In the genomic region with DNA sequence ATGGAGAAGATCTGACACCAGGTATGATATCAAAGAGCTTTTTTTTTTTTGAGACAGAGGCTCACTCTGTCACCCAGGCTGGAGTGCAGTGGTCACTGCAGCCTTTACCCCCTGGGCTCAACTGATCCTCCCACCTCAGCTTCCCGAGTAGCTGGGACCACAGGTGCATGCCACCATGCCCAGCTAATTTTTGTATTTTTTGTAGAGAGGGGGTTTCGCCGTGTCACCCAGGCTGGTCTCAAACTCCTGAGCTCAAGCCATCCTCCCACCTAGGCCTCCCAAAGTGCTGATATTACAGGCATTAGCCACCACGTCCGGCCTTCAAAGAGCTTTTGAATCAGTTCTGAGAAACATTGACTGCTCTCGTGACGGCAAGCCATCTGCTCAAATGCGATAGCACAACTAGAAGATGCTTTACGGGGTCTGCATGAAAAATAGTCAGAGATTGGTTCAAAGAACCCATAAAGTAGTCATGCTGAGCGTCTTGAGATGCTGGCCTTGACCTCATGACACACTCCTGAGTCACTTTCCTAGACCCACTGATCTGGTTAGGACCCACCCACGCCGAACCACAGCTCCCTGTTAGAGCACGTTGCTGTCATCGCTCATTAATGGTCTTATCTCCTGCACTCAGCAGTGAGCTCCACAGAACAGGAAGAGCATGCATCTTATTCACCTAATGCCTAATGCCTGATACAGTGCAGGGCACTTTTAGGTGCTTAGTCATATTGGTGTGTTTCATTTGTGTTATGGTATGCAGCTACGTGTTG, we compare ENCODE assay signal across 1 cellular context.
TF ChIP-seq lines count a peak whose summit lies in the region.

No MANE protein-coding gene starts in this region.

TF ChIP-seq in K562, 482 proteins besides CTCF, POLR2A, EP300 and RAD21 (continued from another document and continues in another):
- TF ChIP-seq HNRNPLL (IDR thresholded peaks at IDR 0.05; ENCODE audit: low read depth, low read length, poor library complexity, severe bottlenecking) (no peak), ZFX (CRISPR knock-in tag; IDR thresholded peaks at IDR 0.05) (peak; percentile 56; the same call in 1 of the 2 replicates), ZBTB1 (CRISPR knock-in tag; IDR thresholded peaks at IDR 0.05; ENCODE audit: borderline replicate concordance, low read depth) (no peak; the same call in 1 of the 2 replicates), MCM5 (IDR thresholded peaks at IDR 0.05; ENCODE audit: low read depth) (no peak), PCBP1 (IDR thresholded peaks at IDR 0.05; ENCODE audit: low read depth, low read length, poor library complexity, severe bottlenecking) (no peak), ILF3 (IDR thresholded peaks at IDR 0.05; ENCODE audit: borderline replicate concordance) (no peak), GTF2A2 (tag; IDR thresholded peaks at IDR 0.05) (no peak), ZNF778 (CRISPR knock-in tag; IDR thresholded peaks at IDR 0.05) (no peak), GATAD2B (IDR thresholded peaks at IDR 0.05; ENCODE audit: borderline replicate concordance) (peak; percentile 75), PHB (CRISPR knock-in tag; IDR thresholded peaks at IDR 0.05) (no peak), ZNF445 (CRISPR knock-in tag; IDR thresholded peaks at IDR 0.05; ENCODE audit: low read depth) (no peak), PCBP2 (IDR thresholded peaks at IDR 0.05; ENCODE audit: low read depth, low read length, poor library complexity, severe bottlenecking) (no peak), ZNF589 (CRISPR knock-in tag; IDR thresholded peaks at IDR 0.05; ENCODE audit: low read depth) (peak; percentile 94), RBM17 (IDR thresholded peaks at IDR 0.05; ENCODE audit: borderline replicate concordance, low read depth, low read length) (no peak), GATAD2A (IDR thresholded peaks at IDR 0.05) (peak; percentile 93), RCOR1 (IDR thresholded peaks at IDR 0.05; ENCODE audit: borderline replicate concordance in 1 of 2, low read depth in 2 of 2, low read length in 2 of 2) (peak; percentile 97 to 98), HNRNPH1 (optimal IDR thresholded peaks at IDR 0.05; ENCODE audit: low read depth, low read length) (no peak), TAL1 (IDR thresholded peaks at IDR 0.05) (peak; percentile 98), L3MBTL2 (IDR thresholded peaks at IDR 0.05) (peak; percentile 84), ZSCAN32 (CRISPR knock-in tag; IDR thresholded peaks at IDR 0.05) (no peak), MCM7 (IDR thresholded peaks at IDR 0.05) (peak in 1 of 2 experiments; percentile 99; a peak in 2 of 4 replicates), RNF2 (IDR thresholded peaks at IDR 0.05) (peak; percentile 99), CHD4 (IDR thresholded peaks at IDR 0.05; ENCODE audit: insufficient read depth, insufficient replicate concordance, low read depth, low read length, poor library complexity, severe bottlenecking) (no peak), PURB (CRISPR knock-in tag; IDR thresholded peaks at IDR 0.05; ENCODE audit: low read depth) (no peak), SRF (CRISPR knock-in tag; IDR thresholded peaks at IDR 0.05) (peak in 1 of 2 experiments; percentile 58; a peak in 1 of 4 replicates), NR3C1 (CRISPR knock-in tag; IDR thresholded peaks at IDR 0.05) (no peak), CCAR2 (IDR thresholded peaks at IDR 0.05; ENCODE audit: low read depth, low read length) (0 out of 2 replicates have a peak, but pooled peaks have one; percentile 40), ZNF76 (CRISPR knock-in tag; IDR thresholded peaks at IDR 0.05; ENCODE audit: borderline replicate concordance) (peak; percentile 11; the same call in 1 of the 2 replicates), WHSC1 (IDR thresholded peaks at IDR 0.05; ENCODE audit: low read length) (no peak), NR1H2 (CRISPR knock-in tag; IDR thresholded peaks at IDR 0.05) (no peak), BDP1 (IDR thresholded peaks at IDR 0.05; ENCODE audit: insufficient read depth, insufficient read length) (no peak), MGA (IDR thresholded peaks at IDR 0.05) (peak; percentile 36; the same call in 1 of the 2 replicates)
- TF ChIP-seq, protein P1, sequence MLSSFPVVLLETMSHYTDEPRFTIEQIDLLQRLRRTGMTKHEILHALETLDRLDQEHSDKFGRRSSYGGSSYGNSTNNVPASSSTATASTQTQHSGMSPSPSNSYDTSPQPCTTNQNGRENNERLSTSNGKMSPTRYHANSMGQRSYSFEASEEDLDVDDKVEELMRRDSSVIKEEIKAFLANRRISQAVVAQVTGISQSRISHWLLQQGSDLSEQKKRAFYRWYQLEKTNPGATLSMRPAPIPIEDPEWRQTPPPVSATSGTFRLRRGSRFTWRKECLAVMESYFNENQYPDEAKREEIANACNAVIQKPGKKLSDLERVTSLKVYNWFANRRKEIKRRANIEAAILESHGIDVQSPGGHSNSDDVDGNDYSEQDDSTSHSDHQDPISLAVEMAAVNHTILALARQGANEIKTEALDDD (IDR thresholded peaks at IDR 0.05): peak; percentile 95
- TF ChIP-seq, protein P2, sequence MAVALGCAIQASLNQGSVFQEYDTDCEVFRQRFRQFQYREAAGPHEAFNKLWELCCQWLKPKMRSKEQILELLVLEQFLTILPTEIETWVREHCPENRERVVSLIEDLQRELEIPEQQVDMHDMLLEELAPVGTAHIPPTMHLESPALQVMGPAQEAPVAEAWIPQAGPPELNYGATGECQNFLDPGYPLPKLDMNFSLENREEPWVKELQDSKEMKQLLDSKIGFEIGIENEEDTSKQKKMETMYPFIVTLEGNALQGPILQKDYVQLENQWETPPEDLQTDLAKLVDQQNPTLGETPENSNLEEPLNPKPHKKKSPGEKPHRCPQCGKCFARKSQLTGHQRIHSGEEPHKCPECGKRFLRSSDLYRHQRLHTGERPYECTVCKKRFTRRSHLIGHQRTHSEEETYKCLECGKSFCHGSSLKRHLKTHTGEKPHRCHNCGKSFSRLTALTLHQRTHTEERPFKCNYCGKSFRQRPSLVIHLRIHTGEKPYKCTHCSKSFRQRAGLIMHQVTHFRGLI (CRISPR knock-in tag; IDR thresholded peaks at IDR 0.05): no peak; the same call in 1 of the 2 replicates
- TF ChIP-seq, protein P3, sequence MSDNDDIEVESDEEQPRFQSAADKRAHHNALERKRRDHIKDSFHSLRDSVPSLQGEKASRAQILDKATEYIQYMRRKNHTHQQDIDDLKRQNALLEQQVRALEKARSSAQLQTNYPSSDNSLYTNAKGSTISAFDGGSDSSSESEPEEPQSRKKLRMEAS (CRISPR knock-in tag; IDR thresholded peaks at IDR 0.05): peak; percentile 99
- TF ChIP-seq, protein P4, sequence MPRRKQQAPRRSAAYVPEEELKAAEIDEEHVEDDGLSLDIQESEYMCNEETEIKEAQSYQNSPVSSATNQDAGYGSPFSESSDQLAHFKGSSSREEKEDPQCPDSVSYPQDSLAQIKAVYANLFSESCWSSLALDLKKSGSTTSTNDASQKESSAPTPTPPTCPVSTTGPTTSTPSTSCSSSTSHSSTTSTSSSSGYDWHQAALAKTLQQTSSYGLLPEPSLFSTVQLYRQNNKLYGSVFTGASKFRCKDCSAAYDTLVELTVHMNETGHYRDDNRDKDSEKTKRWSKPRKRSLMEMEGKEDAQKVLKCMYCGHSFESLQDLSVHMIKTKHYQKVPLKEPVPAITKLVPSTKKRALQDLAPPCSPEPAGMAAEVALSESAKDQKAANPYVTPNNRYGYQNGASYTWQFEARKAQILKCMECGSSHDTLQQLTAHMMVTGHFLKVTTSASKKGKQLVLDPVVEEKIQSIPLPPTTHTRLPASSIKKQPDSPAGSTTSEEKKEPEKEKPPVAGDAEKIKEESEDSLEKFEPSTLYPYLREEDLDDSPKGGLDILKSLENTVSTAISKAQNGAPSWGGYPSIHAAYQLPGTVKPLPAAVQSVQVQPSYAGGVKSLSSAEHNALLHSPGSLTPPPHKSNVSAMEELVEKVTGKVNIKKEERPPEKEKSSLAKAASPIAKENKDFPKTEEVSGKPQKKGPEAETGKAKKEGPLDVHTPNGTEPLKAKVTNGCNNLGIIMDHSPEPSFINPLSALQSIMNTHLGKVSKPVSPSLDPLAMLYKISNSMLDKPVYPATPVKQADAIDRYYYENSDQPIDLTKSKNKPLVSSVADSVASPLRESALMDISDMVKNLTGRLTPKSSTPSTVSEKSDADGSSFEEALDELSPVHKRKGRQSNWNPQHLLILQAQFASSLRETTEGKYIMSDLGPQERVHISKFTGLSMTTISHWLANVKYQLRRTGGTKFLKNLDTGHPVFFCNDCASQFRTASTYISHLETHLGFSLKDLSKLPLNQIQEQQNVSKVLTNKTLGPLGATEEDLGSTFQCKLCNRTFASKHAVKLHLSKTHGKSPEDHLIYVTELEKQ (CRISPR knock-in tag; IDR thresholded peaks at IDR 0.05): no peak
